8 cellular contexts compared by ENCODE assay signal in genomic region chr12:57940052-57940914, GRCh38. TPM values are rescaled to one million over a fixed set of nuclear protein-coding genes. Genes with fewer than 3 reads are reported as not detected.
DNase-seq lines count a peak whose midpoint lies in the region; ATAC-seq and TF ChIP-seq lines count a peak whose summit lies in the region.

No MANE protein-coding gene starts in this region.

- ATAC-seq in stimulated activated naive B cell treated with anti-CD40 and anti-IgM and Interleukin-4, amounts not matched to agents 10 μg/mL and 1 μg/mL and 100 μg/mL, for 72 hours (replicated peaks) = no peak
- no peak for ATAC-seq in HG03521 (IDR thresholded peaks at IDR 0.05; ENCODE audit: unreplicated experiment)
- ATAC-seq in HG03135 (IDR thresholded peaks at IDR 0.05; ENCODE audit: unreplicated experiment) = no peak

- no peaks in the 10 kb centered on the region for H4K20me1 ChIP-seq in hepatocyte (ENCODE audit: insufficient read depth, poor library complexity, severe bottlenecking)

- 47% methylated on average over 2 of the region's 2 CpGs for WGBS in hepatocyte (ENCODE audit: low lambda C conversion rate, missing lambda C conversion rate)

- H3K27ac ChIP-seq in hepatocyte = peak overlapping the region; percentile 84

- peaks cover 5% of the 10 kb centered on the region for H3K4me1 ChIP-seq in hepatocyte (ENCODE audit: insufficient read depth)

- H3K9me2 ChIP-seq in hepatocyte (replicated peaks; ENCODE audit: insufficient read depth) = no peaks in the 10 kb centered on the region

- peaks cover 0 to 2% of the 10 kb centered on the region in 2 donors for H3K36me3 Mint-ChIP-seq in stimulated activated naive B cell treated with anti-CD40 and anti-IgM and Interleukin-4, amounts not matched to agents 10 μg/mL and 1 μg/mL and 100 μg/mL, for 72 hours

- H3K4me3 ChIP-seq in WI38 (ENCODE audit: low read depth, low read length) = peak overlapping the region; percentile 76
- H3K4me3 ChIP-seq in hepatocyte = peak overlapping the region; percentile 43

- peaks cover 21 to 43% of the 10 kb centered on the region in 2 donors for H3K4me1 Mint-ChIP-seq in stimulated activated naive B cell treated with anti-CD40 and anti-IgM and Interleukin-4, amounts not matched to agents 10 μg/mL and 1 μg/mL and 100 μg/mL, for 72 hours

- no peaks in the 10 kb centered on the region for H3K36me3 ChIP-seq in hepatocyte (replicated peaks; ENCODE audit: insufficient read depth, low read depth)

- no peaks in the 10 kb centered on the region for H3K9me3 ChIP-seq in hepatocyte (ENCODE audit: low read depth)

- DNase-seq in NCI-H748 (lab: John Stamatoyannopoulos, UW; ENCODE audit: unreplicated experiment) (peak; percentile 51), NCI-H748 treated with DMSO at 0.1 percent for 48 hours (lab: John Stamatoyannopoulos, UW) (no peak), hepatocyte (ENCODE audit: low spot score) (no peak), medulla oblongata (ENCODE audit: extremely low spot score) (no peak)
- no peak for DNase-seq in stimulated activated naive B cell treated with anti-CD40 and anti-IgM and Interleukin-4, amounts not matched to agents 10 μg/mL and 1 μg/mL and 100 μg/mL, for 72 hours

- H3K27me3 ChIP-seq in hepatocyte = no peaks in the 10 kb centered on the region

- no peaks in the 10 kb centered on the region for H3K27me3 Mint-ChIP-seq in stimulated activated naive B cell treated with anti-CD40 and anti-IgM and Interleukin-4, amounts not matched to agents 10 μg/mL and 1 μg/mL and 100 μg/mL, for 72 hours

- H3K9me3 Mint-ChIP-seq in stimulated activated naive B cell treated with anti-CD40 and anti-IgM and Interleukin-4, amounts not matched to agents 10 μg/mL and 1 μg/mL and 100 μg/mL, for 72 hours = no peaks in the 10 kb centered on the region

- peak overlapping the region; percentile 88 to 95 for H3K4me3 Mint-ChIP-seq in stimulated activated naive B cell treated with anti-CD40 and anti-IgM and Interleukin-4, amounts not matched to agents 10 μg/mL and 1 μg/mL and 100 μg/mL, for 72 hours

- H3K79me2 ChIP-seq in hepatocyte = no peaks in the 10 kb centered on the region

- H2AFZ ChIP-seq in hepatocyte = peak overlapping the region; percentile 73

- no peak for TF ChIP-seq CTCF in WI38 (IDR thresholded peaks at IDR 0.05; ENCODE audit: low read depth, low read length)
- TF ChIP-seq CTCF in hepatocyte (IDR thresholded peaks at IDR 0.05; ENCODE audit: poor library complexity) = no peak

- H3K27ac Mint-ChIP-seq in stimulated activated naive B cell treated with anti-CD40 and anti-IgM and Interleukin-4, amounts not matched to agents 10 μg/mL and 1 μg/mL and 100 μg/mL, for 72 hours = peak overlapping the region; percentile 91

- peak overlapping the region; percentile 76 for H3K4me2 ChIP-seq in hepatocyte

RNA-seq across cellular contexts. Expression of gene ATP23, which starts 1.1 kb away (rescaled TPM):
- 6.8 and 13.7 TPM in 2 replicates for total RNA-seq in hepatocyte
- polyA plus RNA-seq in hepatocyte = 6.3 and 9.1 TPM in 2 replicates
